23 cellular contexts compared by ENCODE assay signal in the genomic region with DNA sequence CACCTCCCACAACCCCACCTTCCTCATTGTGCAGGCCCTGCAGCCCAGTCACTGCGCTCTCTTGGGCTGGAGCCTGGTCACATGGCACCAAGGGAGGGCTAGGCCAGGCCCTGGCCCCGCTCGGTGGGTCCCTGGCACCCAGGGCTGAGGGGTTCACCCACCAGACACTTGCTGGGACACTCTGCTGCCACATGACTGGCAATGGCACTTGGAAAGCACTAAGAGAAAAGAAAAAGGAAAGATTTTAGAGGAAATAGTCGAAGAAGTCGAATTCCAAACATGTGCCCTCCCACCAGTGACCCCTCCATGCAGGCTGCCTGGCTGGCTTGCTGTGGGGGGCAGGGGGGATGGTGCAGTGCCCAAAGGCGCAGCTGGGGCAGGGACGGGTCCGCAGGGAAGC. TPM values are rescaled to one million over a fixed set of nuclear protein-coding genes. Genes with fewer than 3 reads are reported as not detected.
"Had no signal": no experiment of that assay in that cellular context is flagged by ENCODE, and none has a peak within 500 bp of the region (broad histone marks: within the 10 kb centered on the region; RNA-seq: fewer than 3 reads in every experiment).

No MANE protein-coding gene starts in this region.

- H3K9me3 ChIP-seq: MG63, SJCRH30 had no signal

- H3K27ac ChIP-seq: HL-60, SJCRH30 had no signal

- H3K4me1 ChIP-seq: SJCRH30 had no signal

- H3K27me3 ChIP-seq: MG63 had no signal

- ATAC-seq: SK-N-SH treated with all-trans-retinoic acid at 6 μM for 48 hours had no signal

- DNase-seq: Karpas-422, KG1, MG63, NCI-H1092, NCI-H1105 treated with DMSO at 0.1 percent for 48 hours, NCI-H1417 treated with DMSO at 0.1 percent for 48 hours, NCI-H146, NCI-H1694 treated with DMSO at 0.1 percent for 48 hours, NCI-H1930, NCI-H2081, NCI-H2107, NCI-H2227 treated with DMSO at 0.1 percent for 48 hours, NCI-H524, NCI-H526 treated with DMSO at 0.1 percent for 48 hours, NCI-H748 treated with DMSO at 0.1 percent for 48 hours, RPMI8226, SHP77, SJCRH30 had no signal

- FAIRE-seq: HTR-8/SVneo, RCC 7860 had no signal

- H3K4me3 ChIP-seq: MG63, SJCRH30 had no signal

- H3K36me3 ChIP-seq: MG63, SJCRH30 had no signal

RNA-seq across cellular contexts. Expression of a gene that starts 12.3 kb away (rescaled TPM):
- total RNA-seq: NCI-H460, SJCRH30 had no signal

RNA-seq across cellular contexts. Expression of a gene that starts 14.9 kb away (rescaled TPM):
- total RNA-seq: NCI-H460 had no signal

RNA-seq across cellular contexts. Expression of a gene that starts 19.4 kb away (rescaled TPM):
- total RNA-seq: SJCRH30 had no signal

RNA-seq across cellular contexts. Expression of a gene that starts 57.8 kb away (rescaled TPM):
- total RNA-seq: NCI-H460, SJCRH30 had no signal
